12 cellular contexts compared by ENCODE assay signal in genomic region chr20:54221383-54221782, GRCh38. TPM values are rescaled to one million over a fixed set of nuclear protein-coding genes. Genes with fewer than 3 reads are reported as not detected.
DNase-seq lines count a peak whose midpoint lies in the region; ATAC-seq lines count a peak whose summit lies in the region.
"Had no signal": no experiment of that assay in that cellular context is flagged by ENCODE, and none has a peak within 500 bp of the region (broad histone marks: within the 10 kb centered on the region; RNA-seq: fewer than 3 reads in every experiment).

No MANE protein-coding gene starts in this region.

- no peak overlapping the region for H3K27ac ChIP-seq in CD8-positive, alpha-beta memory T cell (ENCODE audit: low read depth, low read length)
- H3K27ac ChIP-seq: SJSA1 had no signal

- DNase-seq in CD8-positive, alpha-beta memory T cell: peak in 1 of 5 donors; percentile 31
- DNase-seq in NCI-H69 (lab: John Stamatoyannopoulos, UW) (peak; percentile 36), fibroblast of gingiva (ENCODE audit: low read depth) (peak; percentile 7), COLO829 (ENCODE audit: low spot score) (no peak), DMS114 treated with DMSO at 0.1 percent for 48 hours (lab: John Stamatoyannopoulos, UW; ENCODE audit: unreplicated experiment) (no peak)
- no peak for DNase-seq in stimulated activated CD4-positive, alpha-beta T cell treated with anti-CD3 and anti-CD28 coated beads, Interleukin-4, amount 100 ng/mL, for 1 hour
- DNase-seq: activated CD8-positive, alpha-beta memory T cell treated with anti-CD3 and anti-CD28 coated beads, Interleukin-2, amount 50 U/mL, for 48 hours; NCI-H1436 treated with DMSO at 0.1 percent for 48 hours had no signal

- peaks cover 16% of the 10 kb centered on the region for H3K4me1 ChIP-seq in CD8-positive, alpha-beta memory T cell (ENCODE audit: insufficient read depth, low read length)
- H3K4me1 ChIP-seq: SJSA1 had no signal

- POLR2A ChIA-PET in CD8-positive, alpha-beta memory T cell (lab: Charles Lee): no interaction called here

- no peaks in the 10 kb centered on the region for H3K9me3 ChIP-seq in CD8-positive, alpha-beta memory T cell (ENCODE audit: low read length)
- H3K9me3 ChIP-seq: SJSA1 had no signal

- no peaks in the 10 kb centered on the region for H3K9me3 Mint-ChIP-seq in CD8-positive, alpha-beta memory T cell

- H3K36me3 Mint-ChIP-seq in CD8-positive, alpha-beta memory T cell: peaks cover 0 to 26% (median 2%) of the 10 kb centered on the region in 3 donors

- peak overlapping the region; percentile 1 to 95 (median 76) for H3K27ac Mint-ChIP-seq in CD8-positive, alpha-beta memory T cell

- H3K4me1 Mint-ChIP-seq in CD8-positive, alpha-beta memory T cell: peaks cover 13 to 20% (median 19%) of the 10 kb centered on the region in 3 donors

- H3K27me3 Mint-ChIP-seq in CD8-positive, alpha-beta memory T cell: no peaks in the 10 kb centered on the region

- ATAC-seq in GM18907 (IDR thresholded peaks at IDR 0.05; ENCODE audit: unreplicated experiment) (peak; percentile 85), GM19324 (IDR thresholded peaks at IDR 0.05; ENCODE audit: low FRiP score, unreplicated experiment) (no peak)

- no peak overlapping the region for H3K4me3 Mint-ChIP-seq in CD8-positive, alpha-beta memory T cell

- no peak overlapping the region for H3K4me3 ChIP-seq in CD8-positive, alpha-beta memory T cell (ENCODE audit: low read length)
- H3K4me3 ChIP-seq: SJSA1 had no signal

- no peaks in the 10 kb centered on the region for H3K36me3 ChIP-seq in CD8-positive, alpha-beta memory T cell (ENCODE audit: insufficient read depth, low read length)

- CTCF ChIA-PET in CD8-positive, alpha-beta memory T cell (lab: Charles Lee): no interaction called here

- no peaks in the 10 kb centered on the region for H3K27me3 ChIP-seq in CD8-positive, alpha-beta memory T cell (ENCODE audit: insufficient read depth, low read length, poor library complexity, severe bottlenecking)
- H3K27me3 ChIP-seq: SJSA1 had no signal

RNA-seq across cellular contexts. Expression of gene PFDN4, which starts 13.5 kb away (rescaled TPM):
- total RNA-seq in CD8-positive, alpha-beta memory T cell: 10 to 100 TPM; 37.1 to 41.3 TPM
- polyA plus RNA-seq in CD8-positive, alpha-beta memory T cell: 42.5 TPM

RNA-seq across cellular contexts. Expression of gene CYP24A1, which starts 47.6 kb away (rescaled TPM):
- under 1 TPM; 0.37 to 0.58 TPM for total RNA-seq in CD8-positive, alpha-beta memory T cell
- polyA plus RNA-seq in CD8-positive, alpha-beta memory T cell: 0.40 TPM
- total RNA-seq: osteoblast, SJSA1 had no signal

Comparison
In these comparisons a context has a peak if more than half of its experiments do, and no peak if none do; other contexts are left out.
1. DNase-seq: peak in NCI-H69 (single experiment) and fibroblast of gingiva (single experiment); none in COLO829 (single experiment), stimulated activated CD4-positive, alpha-beta T cell treated with anti-CD3 and anti-CD28 coated beads, Interleukin-4, amount 100 ng/mL, for 1 hour (single experiment) and DMS114 treated with DMSO at 0.1 percent for 48 hours (single experiment).